Comparison of ENCODE assay signal across 1 cellular context in the genomic region with DNA sequence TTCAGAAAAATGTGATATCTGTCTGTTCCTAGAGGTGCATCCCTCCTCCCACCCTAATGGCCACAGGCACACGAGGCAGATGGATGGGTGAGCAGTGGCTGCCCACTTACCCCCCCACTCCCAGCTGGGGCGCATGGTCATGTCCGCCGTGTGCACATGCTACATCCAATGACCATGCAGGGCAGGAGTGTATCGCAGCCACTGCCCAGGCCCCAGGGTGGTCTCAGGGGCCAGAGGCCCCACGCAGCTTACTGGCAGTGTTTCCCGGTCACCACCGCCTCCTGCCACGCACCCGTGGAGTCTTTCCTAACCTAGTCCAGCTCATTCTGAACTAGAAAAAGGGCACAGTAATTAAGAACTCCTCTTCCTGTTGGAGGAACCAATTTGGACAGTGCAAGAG.
TF ChIP-seq lines count a peak whose summit lies in the region.

No MANE protein-coding gene starts in this region.

TF ChIP-seq in GM12878, 131 proteins besides CTCF, POLR2A, EP300 and RAD21:
- TF ChIP-seq MYC (IDR thresholded peaks at IDR 0.05; ENCODE audit: insufficient read depth, insufficient read length, insufficient replicate concordance, low read length, severe bottlenecking) (no peak), SREBF2 (IDR thresholded peaks at IDR 0.05; ENCODE audit: low read length) (no peak), KAT2A (conservative IDR thresholded peaks at IDR 0.05; ENCODE audit: control insufficient read depth, low read depth, low read length) (no peak), SUPT20H (IDR thresholded peaks at IDR 0.05; ENCODE audit: borderline replicate concordance, control insufficient read depth, low read depth, low read length) (no peak), SMAD1 (IDR thresholded peaks at IDR 0.05; ENCODE audit: low read depth, partially characterized antibody) (no peak), MEF2B (IDR thresholded peaks at IDR 0.05; ENCODE audit: partially characterized antibody, poor library complexity, severe bottlenecking) (no peak), BACH1 (IDR thresholded peaks at IDR 0.05; ENCODE audit: borderline replicate concordance) (no peak)
- TF ChIP-seq, protein P1, sequence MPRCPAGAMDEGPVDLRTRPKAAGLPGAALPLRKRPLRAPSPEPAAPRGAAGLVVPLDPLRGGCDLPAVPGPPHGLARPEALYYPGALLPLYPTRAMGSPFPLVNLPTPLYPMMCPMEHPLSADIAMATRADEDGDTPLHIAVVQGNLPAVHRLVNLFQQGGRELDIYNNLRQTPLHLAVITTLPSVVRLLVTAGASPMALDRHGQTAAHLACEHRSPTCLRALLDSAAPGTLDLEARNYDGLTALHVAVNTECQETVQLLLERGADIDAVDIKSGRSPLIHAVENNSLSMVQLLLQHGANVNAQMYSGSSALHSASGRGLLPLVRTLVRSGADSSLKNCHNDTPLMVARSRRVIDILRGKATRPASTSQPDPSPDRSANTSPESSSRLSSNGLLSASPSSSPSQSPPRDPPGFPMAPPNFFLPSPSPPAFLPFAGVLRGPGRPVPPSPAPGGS (IDR thresholded peaks at IDR 0.05; ENCODE audit: borderline replicate concordance, insufficient read depth, low read depth, low read length, poor library complexity, severe bottlenecking): no peak
- TF ChIP-seq, protein P2, sequence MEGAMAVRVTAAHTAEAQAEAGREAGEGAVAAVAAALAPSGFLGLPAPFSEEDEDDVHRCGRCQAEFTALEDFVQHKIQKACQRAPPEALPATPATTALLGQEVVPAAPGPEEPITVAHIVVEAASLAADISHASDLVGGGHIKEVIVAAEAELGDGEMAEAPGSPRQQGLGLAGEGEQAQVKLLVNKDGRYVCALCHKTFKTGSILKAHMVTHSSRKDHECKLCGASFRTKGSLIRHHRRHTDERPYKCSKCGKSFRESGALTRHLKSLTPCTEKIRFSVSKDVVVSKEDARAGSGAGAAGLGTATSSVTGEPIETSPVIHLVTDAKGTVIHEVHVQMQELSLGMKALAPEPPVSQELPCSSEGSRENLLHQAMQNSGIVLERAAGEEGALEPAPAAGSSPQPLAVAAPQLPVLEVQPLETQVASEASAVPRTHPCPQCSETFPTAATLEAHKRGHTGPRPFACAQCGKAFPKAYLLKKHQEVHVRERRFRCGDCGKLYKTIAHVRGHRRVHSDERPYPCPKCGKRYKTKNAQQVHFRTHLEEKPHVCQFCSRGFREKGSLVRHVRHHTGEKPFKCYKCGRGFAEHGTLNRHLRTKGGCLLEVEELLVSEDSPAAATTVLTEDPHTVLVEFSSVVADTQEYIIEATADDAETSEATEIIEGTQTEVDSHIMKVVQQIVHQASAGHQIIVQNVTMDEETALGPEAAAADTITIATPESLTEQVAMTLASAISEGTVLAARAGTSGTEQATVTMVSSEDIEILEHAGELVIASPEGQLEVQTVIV (IDR thresholded peaks at IDR 0.05; ENCODE audit: borderline replicate concordance, partially characterized antibody): no peak
